ENCODE assay signal across 9 cellular contexts in the genomic region with DNA sequence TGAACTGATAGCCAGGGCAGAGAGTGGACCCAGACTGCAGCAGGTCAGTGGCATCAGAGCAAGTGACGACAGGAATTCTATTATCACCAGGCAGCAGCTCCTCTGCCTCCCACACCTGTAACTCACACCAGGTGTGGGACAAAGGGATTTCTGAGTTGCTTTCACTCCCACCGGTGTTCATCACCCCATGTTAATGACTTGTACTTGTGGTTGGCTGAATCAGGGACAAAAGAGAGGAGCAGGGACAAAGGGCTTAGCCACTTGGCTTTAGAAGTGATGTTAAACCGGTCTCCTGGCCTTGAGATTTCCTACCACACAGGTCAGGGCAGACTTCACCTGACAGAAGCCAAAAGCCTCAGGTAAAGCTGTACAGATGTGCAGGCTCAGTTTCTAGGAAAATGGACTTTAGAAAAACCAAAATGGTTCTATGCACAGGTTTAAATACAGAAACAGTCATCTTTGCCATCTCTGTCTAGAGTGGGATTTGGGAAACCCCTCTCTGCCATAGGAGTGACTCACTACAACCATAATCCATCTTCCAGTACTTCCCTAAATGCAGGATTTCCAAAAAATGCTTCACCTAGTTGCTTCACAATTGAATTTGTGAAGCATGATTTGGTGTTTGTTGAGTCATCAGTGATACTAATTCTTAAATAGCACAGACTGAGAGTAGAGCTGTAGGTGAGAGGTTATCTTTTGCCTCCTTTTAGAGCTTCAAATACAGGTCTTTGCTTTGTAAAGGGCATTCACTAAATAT.
DNase-seq lines count a peak whose midpoint lies in the region; ATAC-seq, FAIRE-seq and TF ChIP-seq lines count a peak whose summit lies in the region.
"Had no signal": no experiment of that assay in that cellular context is flagged by ENCODE, and none has a peak within 500 bp of the region (broad histone marks: within the 10 kb centered on the region; RNA-seq: fewer than 3 reads in every experiment).

No MANE protein-coding gene starts in this region.

- peak overlapping the region; percentile 76 to 94 (median 87) for H3K4me2 ChIP-seq in BLaER1 treated with 17β-estradiol and CSF1 and Interleukin-3, amounts not matched to agents 10 nM and 100 nM

- H3K36me3 ChIP-seq in BLaER1 treated with 17β-estradiol and CSF1 and Interleukin-3, amounts not matched to agents 10 nM and 100 nM: peaks cover 0 to 39% (median 0%) of the 10 kb centered on the region in 11 experiments; a peak in 7 of 22 replicates

- H3K9me3 ChIP-seq in BLaER1 treated with 17β-estradiol and CSF1 and Interleukin-3, amounts not matched to agents 10 nM and 100 nM (replicated peaks in 1 of 11): no peaks in the 10 kb centered on the region

- DNase-seq in H54 (ENCODE audit: insufficient read length, low spot score) (no peak), memory B cell (ENCODE audit: low spot score in 2 of 2) (no peak), RKO (ENCODE audit: low spot score) (no peak), cerebellar nuclear complex (lab: John Stamatoyannopoulos, UW) (no peak), NCI-H2081 (lab: John Stamatoyannopoulos, UW) (no peak)
- no peak for DNase-seq in activated T-helper 2 cell treated with anti-CD3 and anti-CD28 coated beads, Interferon-gamma antibody, Interleukin-2, Interleukin-4, amounts not matched to agents 10 μg/mL and 5 μg/mL and 100 μg/mL, durations not matched to agents 14 hours and 24 hours and 36 hours (ENCODE audit: low spot score)
- DNase-seq: NCI-H510A had no signal

- no peaks in the 10 kb centered on the region for H3K27me3 Mint-ChIP-seq in activated T-helper 2 cell treated with anti-CD3 and anti-CD28 coated beads, Interferon-gamma antibody, Interleukin-2, Interleukin-4, amounts not matched to agents 10 μg/mL and 5 μg/mL and 100 μg/mL, durations not matched to agents 14 hours and 24 hours and 36 hours (ENCODE audit: low read depth)
- H3K27me3 Mint-ChIP-seq in memory B cell: no peaks in the 10 kb centered on the region

- ATAC-seq in memory B cell (ENCODE audit: low read depth) (no peak), GM19463 (IDR thresholded peaks at IDR 0.05; ENCODE audit: unreplicated experiment) (no peak)

- H3K9ac ChIP-seq in BLaER1 treated with 17β-estradiol and CSF1 and Interleukin-3, amounts not matched to agents 10 nM and 100 nM: peak overlapping the region; percentile 86 to 94 (median 91); a peak in 21 of 22 replicates

- H3K4me1 ChIP-seq in BLaER1 treated with 17β-estradiol and CSF1 and Interleukin-3, amounts not matched to agents 10 nM and 100 nM: peaks cover 58 to 92% (median 66%) of the 10 kb centered on the region in 10 experiments

- H3K4me3 ChIP-seq in BLaER1 treated with 17β-estradiol and CSF1 and Interleukin-3, amounts not matched to agents 10 nM and 100 nM: 0 out of 20 replicates have a peak overlapping the region, but pooled peaks of 1 of the 10 experiments have one; percentile 2

- H3K36me3 Mint-ChIP-seq in activated T-helper 2 cell treated with anti-CD3 and anti-CD28 coated beads, Interferon-gamma antibody, Interleukin-2, Interleukin-4, amounts not matched to agents 10 μg/mL and 5 μg/mL and 100 μg/mL, durations not matched to agents 14 hours and 24 hours and 36 hours (ENCODE audit: low read depth): peaks cover 48% of the 10 kb centered on the region
- no peaks in the 10 kb centered on the region for H3K36me3 Mint-ChIP-seq in memory B cell

- no peaks in the 10 kb centered on the region for H3K9me3 Mint-ChIP-seq in activated T-helper 2 cell treated with anti-CD3 and anti-CD28 coated beads, Interferon-gamma antibody, Interleukin-2, Interleukin-4, amounts not matched to agents 10 μg/mL and 5 μg/mL and 100 μg/mL, durations not matched to agents 14 hours and 24 hours and 36 hours
- H3K9me3 Mint-ChIP-seq in memory B cell: no peaks in the 10 kb centered on the region

- H3K27me3 ChIP-seq in BLaER1 treated with 17β-estradiol and CSF1 and Interleukin-3, amounts not matched to agents 10 nM and 100 nM: no peaks in the 10 kb centered on the region

- no peak for TF ChIP-seq POLR2A in H54 (IDR thresholded peaks at IDR 0.05; ENCODE audit: low read depth, low read length)

- FAIRE-seq in H54 (lab: Jason Lieb, UNC): peak; percentile 80

- H4K20me1 ChIP-seq in BLaER1 treated with 17β-estradiol and CSF1 and Interleukin-3, amounts not matched to agents 10 nM and 100 nM: no peaks in the 10 kb centered on the region

- peak overlapping the region; percentile 97 to 100 (median 100) for H3K27ac ChIP-seq in BLaER1 treated with 17β-estradiol and CSF1 and Interleukin-3, amounts not matched to agents 10 nM and 100 nM

- intact Hi-C loops in activated T-helper 2 cell treated with anti-CD3 and anti-CD28 coated beads, Interferon-gamma antibody, Interleukin-2, Interleukin-4, amounts not matched to agents 10 μg/mL and 5 μg/mL and 100 μg/mL, durations not matched to agents 14 hours and 24 hours and 36 hours (cut with micrococcal nuclease): loop anchor here (1.0 to 5.0 kb wide), 3 partner anchors 23 to 252 kb away; no protein-coding TSS in a partner anchor

- H3K4me1 Mint-ChIP-seq in activated T-helper 2 cell treated with anti-CD3 and anti-CD28 coated beads, Interferon-gamma antibody, Interleukin-2, Interleukin-4, amounts not matched to agents 10 μg/mL and 5 μg/mL and 100 μg/mL, durations not matched to agents 14 hours and 24 hours and 36 hours (ENCODE audit: low read depth): peaks cover 70% of the 10 kb centered on the region
- peaks cover 35% of the 10 kb centered on the region for H3K4me1 Mint-ChIP-seq in memory B cell

- H3K4me3 Mint-ChIP-seq in activated T-helper 2 cell treated with anti-CD3 and anti-CD28 coated beads, Interferon-gamma antibody, Interleukin-2, Interleukin-4, amounts not matched to agents 10 μg/mL and 5 μg/mL and 100 μg/mL, durations not matched to agents 14 hours and 24 hours and 36 hours (ENCODE audit: low read depth): peak overlapping the region; percentile 44
- H3K4me3 Mint-ChIP-seq in memory B cell: peak overlapping the region; percentile 67

- H3K27ac Mint-ChIP-seq in activated T-helper 2 cell treated with anti-CD3 and anti-CD28 coated beads, Interferon-gamma antibody, Interleukin-2, Interleukin-4, amounts not matched to agents 10 μg/mL and 5 μg/mL and 100 μg/mL, durations not matched to agents 14 hours and 24 hours and 36 hours: peak overlapping the region; percentile 95
- peak overlapping the region; percentile 98 for H3K27ac Mint-ChIP-seq in memory B cell
